13 cellular contexts compared by ENCODE assay signal in genomic region chr16:85891033-85891775, GRCh38. TPM values are rescaled to one million over a fixed set of nuclear protein-coding genes. Genes with fewer than 3 reads are reported as not detected.
DNase-seq lines count a peak whose midpoint lies in the region; ATAC-seq, FAIRE-seq and TF ChIP-seq lines count a peak whose summit lies in the region.
"Had no signal": no experiment of that assay in that cellular context is flagged by ENCODE, and none has a peak within 500 bp of the region (broad histone marks: within the 10 kb centered on the region; RNA-seq: fewer than 3 reads in every experiment).

No MANE protein-coding gene starts in this region.

- FAIRE-seq in small intestine (lab: Jason Lieb, UNC): no peak

- POLR2A ChIA-PET in A673 (lab: Charles Lee; ENCODE audit: low non-redundant PET): no interaction called here

- CTCF ChIA-PET in A673 (lab: Charles Lee): no interaction called here

- TF ChIP-seq CTCF in A673 (conservative IDR thresholded peaks at IDR 0.05; ENCODE audit: low read depth, low read length): no peak

- no TSS peak for BruUV-seq in A673 (replicated peaks; lab: Mats Ljungman, UMichigan)

- no peak for ATAC-seq in HG02678 (IDR thresholded peaks at IDR 0.05; ENCODE audit: unreplicated experiment)
- ATAC-seq: stimulated activated naive CD8-positive, alpha-beta T cell treated with anti-CD3 and anti-CD28 coated beads, Interleukin-15, amount 100 ng/mL, for 72 hours had no signal

- H3K9me3 ChIP-seq in duodenal mucosa (ENCODE audit: control insufficient read depth in 1 of 2, low read length in 2 of 2): no peaks in the 10 kb centered on the region
- no peaks in the 10 kb centered on the region for H3K9me3 ChIP-seq in small intestine (ENCODE audit: control insufficient read depth, low read depth)
- no peaks in the 10 kb centered on the region for H3K9me3 ChIP-seq in A673 (ENCODE audit: low read depth, low read length, poor library complexity, severe bottlenecking)
- H3K9me3 ChIP-seq: lower lobe of right lung had no signal

- H3K27ac ChIP-seq in duodenal mucosa (ENCODE audit: low read depth, low read length): peak overlapping the region; percentile 75
- peak overlapping the region; percentile 33 to 85 for H3K27ac ChIP-seq in small intestine (ENCODE audit: low read depth in 1 of 2, low read length in 1 of 2)
- no peak overlapping the region for H3K27ac ChIP-seq in A673 (ENCODE audit: low read depth, low read length, poor library complexity, severe bottlenecking)
- H3K27ac ChIP-seq: lower lobe of right lung had no signal

- H3K9ac ChIP-seq in duodenal mucosa (ENCODE audit: low read depth in 1 of 2, low read length in 2 of 2): no peak overlapping the region

- H3K27me3 ChIP-seq in duodenal mucosa (ENCODE audit: control insufficient read depth in 1 of 2, insufficient read depth in 2 of 2, low read length in 2 of 2): no peaks in the 10 kb centered on the region
- H3K27me3 ChIP-seq in small intestine (ENCODE audit: control insufficient read depth in 2 of 2, insufficient read depth in 2 of 2, low read length in 2 of 2): no peaks in the 10 kb centered on the region
- H3K27me3 ChIP-seq in A673 (replicated peaks; ENCODE audit: insufficient read depth, low read depth, low read length, poor library complexity): peaks cover 22% of the 10 kb centered on the region

- no peaks in the 10 kb centered on the region for H3K36me3 ChIP-seq in duodenal mucosa (ENCODE audit: control insufficient read depth in 1 of 2, insufficient read depth in 2 of 2, low read length in 2 of 2)
- H3K36me3 ChIP-seq in small intestine (ENCODE audit: control insufficient read depth in 2 of 2, insufficient read depth in 2 of 2, low read length in 2 of 2): no peaks in the 10 kb centered on the region
- H3K36me3 ChIP-seq in A673 (ENCODE audit: insufficient read depth, low read length, poor library complexity, severe bottlenecking): no peaks in the 10 kb centered on the region
- H3K36me3 ChIP-seq: lower lobe of right lung had no signal

- WGBS in small intestine, 3 donors: 18 to 63% (median 35%) methylated on average over 6 of the region's 6 CpGs

- peaks cover 18 to 27% of the 10 kb centered on the region in 2 donors for H3K4me1 ChIP-seq in duodenal mucosa (ENCODE audit: control insufficient read depth in 1 of 2, insufficient read depth in 2 of 2, low read length in 2 of 2)
- no peaks in the 10 kb centered on the region for H3K4me1 ChIP-seq in small intestine (ENCODE audit: control insufficient read depth in 2 of 2, insufficient read depth in 1 of 2, low read depth in 1 of 2, low read length in 1 of 2)
- no peaks in the 10 kb centered on the region for H3K4me1 ChIP-seq in A673 (ENCODE audit: insufficient read depth, low read length, poor library complexity, severe bottlenecking)

- intact Hi-C loops in A673 (cut with micrococcal nuclease; ENCODE audit: unreplicated experiment): no loop called here

- DNase-seq in ELR (ENCODE audit: low read depth) (peak; percentile 80), NCI-H2029 treated with DMSO at 0.1 percent for 48 hours (lab: John Stamatoyannopoulos, UW) (peak; percentile 35), small intestine (peak; percentile 96), A673 (ENCODE audit: low spot score) (no peak), amniotic stem cell (lab: John Stamatoyannopoulos, UW) (no peak)
- DNase-seq: DMS153; lower lobe of right lung; posterior cingulate gyrus; stimulated activated CD4-positive, alpha-beta T cell treated with anti-CD3 and anti-CD28 coated beads, Interleukin-4, amount 100 ng/mL, for 1 hour; stimulated activated naive CD8-positive, alpha-beta T cell treated with anti-CD3 and anti-CD28 coated beads, Interleukin-15, amount 100 ng/mL, for 72 hours; T-helper 1 cell had no signal

- peak overlapping the region in 1 of 2 donors; percentile 44 for H3K4me3 ChIP-seq in duodenal mucosa (ENCODE audit: low read depth in 1 of 2, low read length in 2 of 2)
- no peak overlapping the region for H3K4me3 ChIP-seq in small intestine (ENCODE audit: low read depth in 1 of 2, low read length in 2 of 2)
- H3K4me3 ChIP-seq in A673 (ENCODE audit: low read depth, low read length, poor library complexity, severe bottlenecking): no peak overlapping the region
- H3K4me3 ChIP-seq: lower lobe of right lung had no signal

RNA-seq across cellular contexts. Expression of gene IRF8, which starts 7.8 kb away (rescaled TPM):
- polyA plus RNA-seq in small intestine: 10 to 100 TPM; 28.0 to 52.1 (median 40.1) TPM
- 0.19 TPM in 1 of 2 replicates, not detected in the other for total RNA-seq in A673 (2021)

Comparison
In these comparisons a context has a peak if more than half of its experiments do, and no peak if none do; other contexts are left out.
1. DNase-seq: peak in ELR (single experiment), NCI-H2029 treated with DMSO at 0.1 percent for 48 hours (single experiment) and small intestine (single experiment); none in A673 (single experiment) and amniotic stem cell (single experiment).